8 cellular contexts compared by ENCODE assay signal in genomic region chr11:46367244-46367915, GRCh38. TPM values are rescaled to one million over a fixed set of nuclear protein-coding genes. Genes with fewer than 3 reads are reported as not detected.
A peak's percentile ranks its signal among the peaks of the same experiment; 100 is the strongest.
DNase-seq lines count a peak whose midpoint lies in the region; ATAC-seq and TF ChIP-seq lines count a peak whose summit lies in the region.

No MANE protein-coding gene starts in this region.

- H3K4me1 Mint-ChIP-seq in GM23338, result peaks cover 44% of the 10 kb centered on the region

- H3K9me2 ChIP-seq in GM23338 (ENCODE audit: insufficient read depth), result no peaks in the 10 kb centered on the region

- no peak overlapping the region for H3K4me3 ChIP-seq in GM23338
- no peak overlapping the region for H3K4me3 ChIP-seq in osteoblast (ENCODE audit: insufficient read depth, low read length)
- H3K4me3 ChIP-seq in aorta (ENCODE audit: low read length in 2 of 2), result no peak overlapping the region

- no peaks in the 10 kb centered on the region for H3K9me3 Mint-ChIP-seq in GM23338

- H3K4me1 ChIP-seq in GM23338 (ENCODE audit: insufficient read depth) (peaks cover 9% of the 10 kb centered on the region), osteoblast (ENCODE audit: insufficient read depth, low read length) (peaks cover 16% of the 10 kb centered on the region), aorta (ENCODE audit: control insufficient read depth in 1 of 2, insufficient read depth in 2 of 2, low read length in 2 of 2) (no peaks in the 10 kb centered on the region)

- H3K79me2 ChIP-seq in GM23338 (replicated peaks; ENCODE audit: insufficient read depth), result peaks cover 14% of the 10 kb centered on the region; the same call in 1 of the 2 replicates
- peaks cover 27% of the 10 kb centered on the region for H3K79me2 ChIP-seq in osteoblast (ENCODE audit: insufficient read depth, low read length)

- WGBS in aorta, 2 donors, result 18 to 24% methylated on average over 27 to 32 of the region's 32 CpGs

- peak; percentile 73 to 90 for TF ChIP-seq CTCF in GM23338 (conservative IDR thresholded peaks at IDR 0.05; ENCODE audit: low read depth in 2 of 2)
- peak; percentile 64 for TF ChIP-seq CTCF in osteoblast (IDR thresholded peaks at IDR 0.05; ENCODE audit: extremely low read depth, low read depth, low read length)

- H4K20me1 ChIP-seq in GM23338 (replicated peaks; ENCODE audit: insufficient read depth) (peaks cover 8% of the 10 kb centered on the region; the same call in 1 of the 2 replicates), osteoblast (ENCODE audit: insufficient read depth, low read length) (peaks cover 26% of the 10 kb centered on the region)

- intact Hi-C loops in aorta (cut with DNase I), result no loop called here

- peaks cover 32% of the 10 kb centered on the region for H3K36me3 Mint-ChIP-seq in GM23338 (ENCODE audit: low read depth)

- H3K36me3 ChIP-seq in GM23338 (ENCODE audit: insufficient read depth) (no peaks in the 10 kb centered on the region; the same call in 1 of the 2 replicates), osteoblast (ENCODE audit: insufficient read depth, low read length) (peaks cover 19% of the 10 kb centered on the region), aorta (ENCODE audit: control insufficient read depth in 1 of 2, insufficient read depth in 2 of 2, low read length in 1 of 2) (no peaks in the 10 kb centered on the region)

- no peak overlapping the region for H2AFZ ChIP-seq in GM23338
- no peak overlapping the region for H2AFZ ChIP-seq in osteoblast (ENCODE audit: low read length)

- H3K27ac ChIP-seq in GM23338 (ENCODE audit: low read depth) (0 out of 2 replicates have a peak overlapping the region, but pooled peaks have one; percentile 45), osteoblast (ENCODE audit: low read depth, low read length) (no peak overlapping the region), aorta (ENCODE audit: low read depth in 1 of 2, low read length in 2 of 2) (no peak overlapping the region)

- peaks cover 22% of the 10 kb centered on the region; the same call in 1 of the 2 replicates for H3F3A ChIP-seq in GM23338 (replicated peaks; ENCODE audit: low read depth)

- DNase-seq in DMS114 treated with DMSO at 0.1 percent for 48 hours (lab: John Stamatoyannopoulos, UW; ENCODE audit: unreplicated experiment), result peak; percentile 7
- DNase-seq in GM23338 (ENCODE audit: low spot score), result peak; percentile 86
- peak; percentile 67 for DNase-seq in NCI-H2171 (lab: John Stamatoyannopoulos, UW)
- DNase-seq in activated T-cell treated with anti-CD3 and anti-CD28 coated beads for 48 hours (ENCODE audit: low read depth), result peak; percentile 72
- DNase-seq in fibroblast of gingiva (ENCODE audit: low read depth), result peak; percentile 41
- peak; percentile 68 for DNase-seq in osteoblast (ENCODE audit: insufficient read length, low spot score, missing footprints)
- DNase-seq in aorta, result peak in 1 of 2 donors; percentile 89

- H3K4me2 ChIP-seq in GM23338 (no peak overlapping the region), osteoblast (ENCODE audit: insufficient read depth, low read length) (no peak overlapping the region)

- H3K9me3 ChIP-seq in osteoblast (ENCODE audit: low read depth, low read length) (no peaks in the 10 kb centered on the region), aorta (ENCODE audit: control insufficient read depth, low read length) (no peaks in the 10 kb centered on the region)

- H3K27me3 Mint-ChIP-seq in GM23338 (ENCODE audit: insufficient read depth, low read depth, poor library complexity), result peaks cover 9% of the 10 kb centered on the region

- ATAC-seq in GM23338 (peak; percentile 75), aorta (ENCODE audit: low FRiP score) (peak; percentile 84), GM18498 (IDR thresholded peaks at IDR 0.05; ENCODE audit: unreplicated experiment) (no peak)

- no peak overlapping the region for H3K4me3 Mint-ChIP-seq in GM23338

- H3K27me3 ChIP-seq in GM23338 (ENCODE audit: insufficient read depth) (no peaks in the 10 kb centered on the region), osteoblast (ENCODE audit: insufficient read depth, low read length) (no peaks in the 10 kb centered on the region), aorta (ENCODE audit: control insufficient read depth in 1 of 2, insufficient read depth in 2 of 2, low read length in 1 of 2) (no peaks in the 10 kb centered on the region)

- no peak overlapping the region; the same call in none of the 2 replicates for H3K27ac Mint-ChIP-seq in GM23338

TF ChIP-seq in GM23338, 12 proteins besides CTCF, POLR2A, EP300 and RAD21:
- TF ChIP-seq ETS1 (IDR thresholded peaks at IDR 0.05) (no peak), CREB1 (CRISPR knock-in tag; IDR thresholded peaks at IDR 0.05; ENCODE audit: low read depth) (peak; percentile 36; the same call in 1 of the 2 replicates)

RNA-seq across cellular contexts. Expression of gene MDK, which starts 14.1 kb away (rescaled TPM):
- 388 and 438 TPM in 2 replicates for total RNA-seq in GM23338 (2014; rRNA removed; shearing (Covaris generic))
- polyA plus RNA-seq in GM23338 (2016; fragmentation: Nextera tagmentation; extraction: Ambion mirVana) (451 and 477 TPM in 2 replicates), aorta (10 to 100 TPM; 15.8 to 40.3 TPM)
- total RNA-seq in osteoblast (27.5 and 27.7 TPM in 2 replicates), aorta (10 to 100 TPM; 11.8 to 23.4 TPM)

RNA-seq across cellular contexts. Expression of gene DGKZ, which starts 20.1 kb away (rescaled TPM):
- 148 and 170 TPM in 2 replicates for total RNA-seq in GM23338 (2014; rRNA removed; shearing (Covaris generic))
- polyA plus RNA-seq in GM23338 (2016; fragmentation: Nextera tagmentation; extraction: Ambion mirVana) (45.1 and 45.7 TPM in 2 replicates), aorta (10 to 100 TPM; 15.8 to 33.4 TPM)
- total RNA-seq in osteoblast (47.1 and 52.5 TPM in 2 replicates), aorta (10 to 100 TPM; 36.1 to 61.1 TPM)

RNA-seq across cellular contexts. Expression of gene CHRM4, which starts 24.2 kb away (rescaled TPM):
- 0.93 and 0.97 TPM in 2 replicates for total RNA-seq in GM23338 (2014; rRNA removed; shearing (Covaris generic))
- not detected in 2 replicates for polyA plus RNA-seq in GM23338 (2016; fragmentation: Nextera tagmentation; extraction: Ambion mirVana)
- total RNA-seq in osteoblast, result 0.29 and 0.36 TPM in 2 replicates
- under 1 TPM in 1 of 2 donors, not detected in 1; 0.29 TPM for total RNA-seq in aorta
- 1 to 10 TPM in 1 of 2 donors, under 1 TPM in 1; 0.28 to 1.9 TPM for polyA plus RNA-seq in aorta

Comparison
In these comparisons a context has a peak if more than half of its experiments do, and no peak if none do; other contexts are left out.
1. RNA of gene MDK, which starts 14.1 kb away (total RNA-seq): 388 to 438 TPM in GM23338; 27.5 to 27.7 TPM in osteoblast and 11.8 to 23.4 TPM in aorta; every median in the first group is over 10 times any median in the second.